In genomic region chr19:17625980-17626379, GRCh38 we compare ENCODE assay signal across 6 cellular contexts.
"Had no signal": no experiment of that assay in that cellular context is flagged by ENCODE, and none has a peak within 500 bp of the region (broad histone marks: within the 10 kb centered on the region; RNA-seq: fewer than 3 reads in every experiment).

No MANE protein-coding gene starts in this region.

- H2AFZ ChIP-seq: GM23338 had no signal

- H3K4me1 ChIP-seq: HAP-1 had no signal

- H3K4me2 ChIP-seq: GM23338 had no signal

- H3K4me3 ChIP-seq: GM23338, HAP-1 had no signal

- H3K9me3 Mint-ChIP-seq: GM23338 had no signal

- DNase-seq: H7, KBM-7 had no signal

- H3K27ac Mint-ChIP-seq: GM23338, IgD-negative memory B cell had no signal

- H3K4me1 Mint-ChIP-seq: GM23338 had no signal

- H3K36me3 Mint-ChIP-seq: IgD-negative memory B cell had no signal

- ATAC-seq: GM23338, HCT116 had no signal

- H3K36me3 ChIP-seq: HAP-1 had no signal

- H3K4me3 Mint-ChIP-seq: GM23338, IgD-negative memory B cell had no signal
